Comparison of ENCODE assay signal across 8 cellular contexts in the genomic region with DNA sequence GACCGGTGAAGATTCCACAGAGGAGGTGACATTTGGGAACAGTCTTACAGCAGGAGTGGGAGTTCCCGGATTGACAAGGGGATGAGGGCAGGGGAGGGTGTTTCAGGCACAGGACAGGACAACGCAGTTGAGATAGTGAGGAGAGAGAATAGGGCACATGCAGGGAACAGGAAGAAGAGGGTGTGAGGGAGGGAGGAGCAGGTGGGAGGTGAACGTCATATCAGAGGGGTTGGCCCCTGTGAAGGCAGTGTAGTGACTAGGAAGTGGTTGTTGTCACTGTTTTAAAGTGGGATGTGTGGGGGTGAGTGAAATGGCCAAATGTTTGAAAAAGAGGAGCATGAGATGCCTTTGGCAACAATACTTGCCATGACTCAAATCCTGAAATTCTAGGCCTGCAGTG. TPM values are rescaled to one million over a fixed set of nuclear protein-coding genes. Genes with fewer than 3 reads are reported as not detected.
DNase-seq lines count a peak whose midpoint lies in the region; ATAC-seq lines count a peak whose summit lies in the region.
"Had no signal": no experiment of that assay in that cellular context is flagged by ENCODE, and none has a peak within 500 bp of the region (broad histone marks: within the 10 kb centered on the region; RNA-seq: fewer than 3 reads in every experiment).

No MANE protein-coding gene starts in this region.

- H3K4me1 Mint-ChIP-seq in activated CD4-positive, alpha-beta T cell treated with anti-CD3 and anti-CD28 coated beads, Interleukin-2, amount 10 ng/mL, durations not matched to agents 24 days and 14 days = peaks cover 69% of the 10 kb centered on the region
- H3K4me1 Mint-ChIP-seq in stimulated activated effector memory CD8-positive, alpha-beta T cell treated with anti-CD3 and anti-CD28 coated beads, Interleukin-12 subunit alpha, Interleukin-12 subunit beta, amount 100 ng/mL, for 72 hours = peaks cover 92% of the 10 kb centered on the region

- H3K36me3 Mint-ChIP-seq in activated CD4-positive, alpha-beta T cell treated with anti-CD3 and anti-CD28 coated beads, Interleukin-2, amount 10 ng/mL, durations not matched to agents 24 days and 14 days (ENCODE audit: low read depth) = peaks cover 58% of the 10 kb centered on the region
- H3K36me3 Mint-ChIP-seq in stimulated activated effector memory CD8-positive, alpha-beta T cell treated with anti-CD3 and anti-CD28 coated beads, Interleukin-12 subunit alpha, Interleukin-12 subunit beta, amount 100 ng/mL, for 72 hours = peaks cover 50% of the 10 kb centered on the region

- peaks cover 9% of the 10 kb centered on the region for H3K9me3 Mint-ChIP-seq in activated CD4-positive, alpha-beta T cell treated with anti-CD3 and anti-CD28 coated beads, Interleukin-2, amount 10 ng/mL, durations not matched to agents 24 days and 14 days
- no peaks in the 10 kb centered on the region for H3K9me3 Mint-ChIP-seq in stimulated activated effector memory CD8-positive, alpha-beta T cell treated with anti-CD3 and anti-CD28 coated beads, Interleukin-12 subunit alpha, Interleukin-12 subunit beta, amount 100 ng/mL, for 72 hours

- H3K27me3 Mint-ChIP-seq in activated CD4-positive, alpha-beta T cell treated with anti-CD3 and anti-CD28 coated beads, Interleukin-2, amount 10 ng/mL, durations not matched to agents 24 days and 14 days = no peaks in the 10 kb centered on the region

- peak; percentile 42 for ATAC-seq in GM21529 (IDR thresholded peaks at IDR 0.05; ENCODE audit: unreplicated experiment)
- peak; percentile 97 for ATAC-seq in stimulated activated effector memory CD8-positive, alpha-beta T cell treated with anti-CD3 and anti-CD28 coated beads, Interleukin-12 subunit alpha, Interleukin-12 subunit beta, amount 100 ng/mL, for 72 hours
- no peak for ATAC-seq in HG02642 (IDR thresholded peaks at IDR 0.05; ENCODE audit: poor library complexity, unreplicated experiment)

- intact Hi-C loops in activated CD4-positive, alpha-beta T cell treated with anti-CD3 and anti-CD28 coated beads, Interleukin-2, amount 10 ng/mL, durations not matched to agents 24 days and 14 days (cut with micrococcal nuclease) = no loop called here

- DNase-seq in activated CD4-positive, alpha-beta T cell treated with anti-CD3 and anti-CD28 coated beads, Interleukin-2, amount 10 ng/mL, durations not matched to agents 24 days and 14 days = peak; percentile 82
- DNase-seq in central memory CD4-positive, alpha-beta T cell = peak; percentile 58
- peak; percentile 19 to 75 for DNase-seq in stimulated activated effector memory CD8-positive, alpha-beta T cell treated with anti-CD3 and anti-CD28 coated beads, Interleukin-12 subunit alpha, Interleukin-12 subunit beta, amount 100 ng/mL, for 72 hours (ENCODE audit: low spot score in 2 of 2)
- no peak for DNase-seq in NCI-H1436 (lab: John Stamatoyannopoulos, UW)
- no peak for DNase-seq in cerebellum (ENCODE audit: low spot score)
- DNase-seq: NCI-H2227 treated with DMSO at 0.1 percent for 48 hours had no signal

- H3K27ac Mint-ChIP-seq in activated CD4-positive, alpha-beta T cell treated with anti-CD3 and anti-CD28 coated beads, Interleukin-2, amount 10 ng/mL, durations not matched to agents 24 days and 14 days = peak overlapping the region; percentile 79
- H3K27ac Mint-ChIP-seq in stimulated activated effector memory CD8-positive, alpha-beta T cell treated with anti-CD3 and anti-CD28 coated beads, Interleukin-12 subunit alpha, Interleukin-12 subunit beta, amount 100 ng/mL, for 72 hours = peak overlapping the region; percentile 53

- peak overlapping the region; percentile 58 for H3K4me3 Mint-ChIP-seq in activated CD4-positive, alpha-beta T cell treated with anti-CD3 and anti-CD28 coated beads, Interleukin-2, amount 10 ng/mL, durations not matched to agents 24 days and 14 days
- peak overlapping the region; percentile 37 for H3K4me3 Mint-ChIP-seq in stimulated activated effector memory CD8-positive, alpha-beta T cell treated with anti-CD3 and anti-CD28 coated beads, Interleukin-12 subunit alpha, Interleukin-12 subunit beta, amount 100 ng/mL, for 72 hours

RNA-seq across cellular contexts. Expression of gene PRKCB, which starts 12.2 kb away (rescaled TPM):
- total RNA-seq in activated CD4-positive, alpha-beta T cell treated with anti-CD3 and anti-CD28 coated beads, Interleukin-2, amount 10 ng/mL, durations not matched to agents 24 days and 14 days = 79.9 and 84.2 TPM in 2 replicates
- 109 TPM for total RNA-seq in cerebellum

Comparison
In these comparisons a context has a peak if more than half of its experiments do, and no peak if none do; other contexts are left out.
1. DNase-seq: peak in activated CD4-positive, alpha-beta T cell treated with anti-CD3 and anti-CD28 coated beads, Interleukin-2, amount 10 ng/mL, durations not matched to agents 24 days and 14 days (single experiment), central memory CD4-positive, alpha-beta T cell (single experiment) and stimulated activated effector memory CD8-positive, alpha-beta T cell treated with anti-CD3 and anti-CD28 coated beads, Interleukin-12 subunit alpha, Interleukin-12 subunit beta, amount 100 ng/mL, for 72 hours (2 of 2); none in NCI-H1436 (single experiment) and cerebellum (single experiment).